In genomic region chr12:24971391-24971790, GRCh38 we compare ENCODE assay signal across 1 cellular context. TPM values are rescaled to one million over a fixed set of nuclear protein-coding genes. Genes with fewer than 3 reads are reported as not detected.
"Had no signal": no experiment of that assay in that cellular context is flagged by ENCODE, and none has a peak within 500 bp of the region (broad histone marks: within the 10 kb centered on the region; RNA-seq: fewer than 3 reads in every experiment).

No MANE protein-coding gene starts in this region.

RNA-seq across cellular contexts. Expression of gene BCAT1, which starts 22.5 kb away (rescaled TPM):
- polyA plus RNA-seq: naive thymus-derived CD8-positive, alpha-beta T cell had no signal
